Comparison of ENCODE assay signal across 8 cellular contexts in the genomic region with DNA sequence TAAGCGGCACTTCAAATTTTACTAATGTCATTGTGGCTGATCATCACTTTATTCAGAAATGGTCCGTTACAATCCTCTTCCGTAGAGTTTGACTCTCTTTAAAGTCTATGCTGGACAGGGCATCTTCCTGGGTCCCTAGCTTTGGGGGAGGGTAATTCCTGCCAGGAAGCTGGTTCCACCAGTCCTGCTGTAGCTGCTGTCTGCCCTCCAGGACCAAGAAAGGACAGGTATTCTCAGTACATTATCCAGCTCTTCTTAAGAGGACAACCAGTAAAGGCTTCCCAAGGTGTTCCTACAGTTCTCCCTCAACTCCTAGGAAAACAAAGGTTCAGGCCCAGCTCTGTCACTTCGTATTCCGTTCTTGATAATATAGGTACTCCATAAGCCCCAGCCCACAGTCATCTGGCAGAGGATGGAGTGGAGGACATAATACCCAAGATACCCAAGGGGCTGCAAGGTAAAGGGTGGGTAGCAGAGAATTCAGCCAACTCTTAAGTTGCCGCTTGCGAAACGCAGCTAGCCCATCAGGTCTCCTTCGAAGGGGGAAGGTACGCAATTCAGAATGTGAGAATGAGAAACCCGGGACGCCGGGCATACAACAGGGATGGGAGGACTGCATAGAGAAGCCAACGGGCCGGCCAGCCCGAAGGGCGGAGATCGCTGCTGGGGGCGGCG. TPM values are rescaled to one million over a fixed set of nuclear protein-coding genes. Genes with fewer than 3 reads are reported as not detected.
A peak's percentile ranks its signal among the peaks of the same experiment; 100 is the strongest.
DNase-seq lines count a peak whose midpoint lies in the region; ATAC-seq and TF ChIP-seq lines count a peak whose summit lies in the region.

No MANE protein-coding gene starts in this region.

- H3K27me3 ChIP-seq in Peyer's patch = no peaks in the 10 kb centered on the region

- peak overlapping the region; percentile 88 to 98 (median 94) for H3K4me3 Mint-ChIP-seq in naive B cell

- peak in 1 of 6 experiments; percentile 5 for TF ChIP-seq CTCF in Peyer's patch (IDR thresholded peaks at IDR 0.05)

- DNase-seq in Ammon's horn (ENCODE audit: low spot score) = peak; percentile 27
- DNase-seq in GM19238 (ENCODE audit: insufficient read length, low spot score) = peak; percentile 24
- DNase-seq in Peyer's patch = no peak
- DNase-seq in effector CD4-positive, alpha-beta T cell = peak; percentile 2
- no peak for DNase-seq in naive B cell
- DNase-seq in NK-92 (lab: John Stamatoyannopoulos, UW; ENCODE audit: unreplicated experiment) = no peak

- H3K4me1 ChIP-seq in Peyer's patch = peaks cover 0 to 21% (median 3%) of the 10 kb centered on the region in 4 donors

- no peaks in the 10 kb centered on the region for H3K27me3 Mint-ChIP-seq in naive B cell

- H3K9me3 Mint-ChIP-seq in naive B cell = no peaks in the 10 kb centered on the region

- H3K4me1 Mint-ChIP-seq in naive B cell = peaks cover 33 to 55% (median 36%) of the 10 kb centered on the region in 3 donors

- peak overlapping the region; percentile 63 to 99 (median 94) for H3K27ac Mint-ChIP-seq in naive B cell

- no peak for ATAC-seq in naive B cell (ENCODE audit: low read depth in 2 of 2)
- ATAC-seq in HG03039 (IDR thresholded peaks at IDR 0.05; ENCODE audit: unreplicated experiment) = no peak
- no peak for ATAC-seq in GM19023 (IDR thresholded peaks at IDR 0.05; ENCODE audit: unreplicated experiment)

- H3K36me3 Mint-ChIP-seq in naive B cell = peaks cover 0 to 10% of the 10 kb centered on the region in 2 donors

- peak overlapping the region; percentile 73 to 99 (median 88) for H3K4me3 ChIP-seq in Peyer's patch

- TF ChIP-seq POLR2A in Peyer's patch (IDR thresholded peaks at IDR 0.05) = no peak

- peak overlapping the region; percentile 93 to 98 (median 97) for H3K27ac ChIP-seq in Peyer's patch

- H3K36me3 ChIP-seq in Peyer's patch = no peaks in the 10 kb centered on the region

- no peaks in the 10 kb centered on the region for H3K9me3 ChIP-seq in Peyer's patch

RNA-seq across cellular contexts. Expression of gene CDK19, which starts 1.3 kb away (rescaled TPM):
- 10 to 100 TPM; 10.5 to 14.6 (median 12.9) TPM for total RNA-seq in Peyer's patch
- polyA plus RNA-seq in naive B cell (ENCODE audit: low read depth in 6 of 6) = 1 to 10 TPM in 5 of 6 donors, under 1 TPM in 1; 0.51 to 5.4 (median 3.9) TPM

Comparison
In these comparisons a context has a peak if more than half of its experiments do, and no peak if none do; other contexts are left out.
1. DNase-seq: peak in Ammon's horn (single experiment), GM19238 (single experiment) and effector CD4-positive, alpha-beta T cell (single experiment); none in Peyer's patch (0 of 3), naive B cell (single experiment) and NK-92 (single experiment).